10 cellular contexts compared by ENCODE assay signal in genomic region chr19:48500830-48501445, GRCh38. TPM values are rescaled to one million over a fixed set of nuclear protein-coding genes. Genes with fewer than 3 reads are reported as not detected.
DNase-seq lines count a peak whose midpoint lies in the region; ATAC-seq and TF ChIP-seq lines count a peak whose summit lies in the region.
"Had no signal": no experiment of that assay in that cellular context is flagged by ENCODE, and none has a peak within 500 bp of the region (broad histone marks: within the 10 kb centered on the region; RNA-seq: fewer than 3 reads in every experiment).

No MANE protein-coding gene starts in this region.

- CTCF ChIA-PET in CD8-positive, alpha-beta T cell (lab: Charles Lee), result interaction anchor here (1.1 to 1.8 kb wide), 5 partner anchors 11 to 234 kb away, joined by 3 to 5 read pairs (median 3); no protein-coding TSS in a partner anchor

- 57 to 58% methylated on average over 30 of the region's 30 CpGs for WGBS in ectodermal cell, 2 experiments
- WGBS in transverse colon (ENCODE audit: low coverage in 1 of 2), 2 donors, result 55% methylated on average over 29 of the region's 30 CpGs; no CpG with 5 or more reads in 1 of the 2 donors

- intact Hi-C loops in CD8-positive, alpha-beta T cell (cut with DNase I, micrococcal nuclease), result loop anchor here in 1 of 2 experiments (1.0 kb wide), 1 partner anchor 8 kb away; no protein-coding TSS in a partner anchor
- intact Hi-C loops in natural killer cell (cut with micrococcal nuclease) (no loop called here), transverse colon (cut with DNase I; ENCODE audit: low total_unique reads) (no loop called here)

- no peaks in the 10 kb centered on the region for H3K36me3 Mint-ChIP-seq in CD8-positive, alpha-beta T cell
- H3K36me3 Mint-ChIP-seq in natural killer cell, result no peaks in the 10 kb centered on the region

- no peak for TF ChIP-seq CTCF in CD8-positive, alpha-beta T cell (IDR thresholded peaks at IDR 0.05)
- TF ChIP-seq CTCF in LNCaP clone FGC (IDR thresholded peaks at IDR 0.05; ENCODE audit: control insufficient read depth, extremely low read depth, insufficient read depth) (no peak), natural killer cell (IDR thresholded peaks at IDR 0.05) (no peak), transverse colon (IDR thresholded peaks at IDR 0.05) (no peak)

- no peak overlapping the region for H3K27ac Mint-ChIP-seq in CD8-positive, alpha-beta T cell
- peak overlapping the region in 1 of 2 donors; percentile 54 for H3K27ac Mint-ChIP-seq in natural killer cell

- H3K4me3 Mint-ChIP-seq in CD8-positive, alpha-beta T cell, result peak overlapping the region; percentile 74
- H3K4me3 Mint-ChIP-seq in natural killer cell, result peak overlapping the region; percentile 37

- H3K27ac ChIP-seq in CD8-positive, alpha-beta T cell (ENCODE audit: low read depth, low read length), result no peak overlapping the region
- H3K27ac ChIP-seq in ectodermal cell (ENCODE audit: insufficient read depth, low read depth, low read length, poor library complexity, severe bottlenecking) (no peak overlapping the region), transverse colon (peak overlapping the region in 1 of 4 donors; percentile 29)

- no peaks in the 10 kb centered on the region for H3K27me3 Mint-ChIP-seq in CD8-positive, alpha-beta T cell (ENCODE audit: low read depth)
- H3K27me3 Mint-ChIP-seq in natural killer cell (ENCODE audit: low read depth in 2 of 2), result peaks cover under 1 to 18% of the 10 kb centered on the region in 2 donors

- POLR2A ChIA-PET in CD8-positive, alpha-beta T cell (lab: Charles Lee), result no interaction called here

- H3K27me3 ChIP-seq in CD8-positive, alpha-beta T cell (ENCODE audit: insufficient read depth, low read length), result no peaks in the 10 kb centered on the region
- H3K27me3 ChIP-seq in ectodermal cell (ENCODE audit: control insufficient read depth, insufficient read depth, low read length, poor library complexity, severe bottlenecking) (peaks cover under 1% of the 10 kb centered on the region), transverse colon (peaks cover 49% of the 10 kb centered on the region)

- DNase-seq in CD8-positive, alpha-beta T cell, result no peak
- DNase-seq in LNCaP clone FGC (ENCODE audit: low read depth), result no peak
- DNase-seq in natural killer cell, result no peak
- DNase-seq in transverse colon, result no peak
- no peak for DNase-seq in RKO (ENCODE audit: low spot score)

- H3K36me3 ChIP-seq in CD8-positive, alpha-beta T cell (ENCODE audit: insufficient read depth, low read length), result no peaks in the 10 kb centered on the region
- H3K36me3 ChIP-seq in ectodermal cell (ENCODE audit: control insufficient read depth, insufficient read depth, low read length), result no peaks in the 10 kb centered on the region
- no peaks in the 10 kb centered on the region for H3K36me3 ChIP-seq in transverse colon

- no peak for TF ChIP-seq POLR2A in transverse colon (IDR thresholded peaks at IDR 0.05)

- TF ChIP-seq EP300 in transverse colon (IDR thresholded peaks at IDR 0.05; ENCODE audit: low read depth), result no peak

- in situ Hi-C loops in transverse colon (cut with MboI; ENCODE audit: low pct_ligation_motif_present in 1 of 4, low pct_unique_long_range_greater_than_20kb in 1 of 4, low sequenced_read_pairs in 3 of 4), result loop anchor here in 3 of 4 donors (10.0 kb wide), 1 partner anchor 84 kb away; no protein-coding TSS in a partner anchor

- H3K9me3 Mint-ChIP-seq in CD8-positive, alpha-beta T cell, result no peaks in the 10 kb centered on the region
- H3K9me3 Mint-ChIP-seq in natural killer cell, result no peaks in the 10 kb centered on the region

- H3K9me3 ChIP-seq in CD8-positive, alpha-beta T cell (ENCODE audit: low read length), result no peaks in the 10 kb centered on the region
- no peaks in the 10 kb centered on the region for H3K9me3 ChIP-seq in ectodermal cell (ENCODE audit: control insufficient read depth, low read length)
- no peaks in the 10 kb centered on the region for H3K9me3 ChIP-seq in transverse colon

- peaks cover 16% of the 10 kb centered on the region for H3K4me1 Mint-ChIP-seq in CD8-positive, alpha-beta T cell (ENCODE audit: low read depth)
- H3K4me1 Mint-ChIP-seq in natural killer cell, result peaks cover 17 to 28% of the 10 kb centered on the region in 2 donors

- no peak overlapping the region for H3K4me3 ChIP-seq in CD8-positive, alpha-beta T cell (ENCODE audit: low read depth, low read length)
- H3K4me3 ChIP-seq in LNCaP clone FGC (ENCODE audit: low read depth, low read length), result peak overlapping the region; percentile 66
- peak overlapping the region; percentile 39 for H3K4me3 ChIP-seq in ectodermal cell (ENCODE audit: insufficient read depth, low read depth, low read length)
- H3K4me3 ChIP-seq in transverse colon, result peak overlapping the region in 2 of 4 donors; percentile 11 to 32

- H3K4me1 ChIP-seq in CD8-positive, alpha-beta T cell (ENCODE audit: insufficient read depth, low read length), result peaks cover 11% of the 10 kb centered on the region
- H3K4me1 ChIP-seq in ectodermal cell (ENCODE audit: control insufficient read depth, insufficient read depth, low read length) (peaks cover 4% of the 10 kb centered on the region), transverse colon (peaks cover 0 to 22% (median 11%) of the 10 kb centered on the region in 4 donors)

- ATAC-seq in CD8-positive, alpha-beta T cell, result no peak
- ATAC-seq in natural killer cell, result no peak
- ATAC-seq in GM19324 (IDR thresholded peaks at IDR 0.05; ENCODE audit: low FRiP score, unreplicated experiment), result no peak
- no peak for ATAC-seq in HG03457 (IDR thresholded peaks at IDR 0.05; ENCODE audit: unreplicated experiment)

RNA-seq across cellular contexts. Expression of gene LMTK3, which starts 10.7 kb away (rescaled TPM):
- 10 to 100 TPM; 13.7 to 16.9 TPM for total RNA-seq in CD8-positive, alpha-beta T cell
- polyA plus RNA-seq in ectodermal cell (2013, experiment 1 of 4), result 7.4 TPM
- polyA plus RNA-seq in ectodermal cell (2013, experiment 2 of 4), result 11.2 TPM
- 8.3 TPM for polyA plus RNA-seq in ectodermal cell (2013, experiment 3 of 4)
- polyA plus RNA-seq in ectodermal cell (2013, experiment 4 of 4), result 10.1 TPM
- total RNA-seq in natural killer cell (1 to 10 TPM in 2 of 3 donors, under 1 TPM in 1; 0.64 to 2.9 (median 1.9) TPM), transverse colon (1 to 10 TPM in 2 of 4 donors, under 1 TPM in 1, not detected in 1; 0.68 to 2.4 (median 1.1) TPM)

RNA-seq across cellular contexts. Expression of gene CYTH2, which starts 31.8 kb away (rescaled TPM):
- 10 to 100 TPM; 30.9 to 32.3 TPM for total RNA-seq in CD8-positive, alpha-beta T cell
- polyA plus RNA-seq in ectodermal cell (2013, experiment 1 of 4), result 135 TPM
- 126 TPM for polyA plus RNA-seq in ectodermal cell (2013, experiment 2 of 4)
- 104 TPM for polyA plus RNA-seq in ectodermal cell (2013, experiment 3 of 4)
- polyA plus RNA-seq in ectodermal cell (2013, experiment 4 of 4), result 116 TPM
- total RNA-seq in natural killer cell, result 10 to 100 TPM; 38.5 to 44.1 (median 39.2) TPM
- total RNA-seq in transverse colon, result 100 to 1,000 TPM in 2 of 4 donors, 10 to 100 TPM in 2; 61.1 to 410 (median 171) TPM

RNA-seq across cellular contexts. Expression of gene KCNJ14, which starts 45.6 kb away (rescaled TPM):
- total RNA-seq in CD8-positive, alpha-beta T cell, result 1 to 10 TPM; 3.7 to 3.9 TPM
- 0.59 TPM for polyA plus RNA-seq in ectodermal cell (2013, experiment 1 of 4)
- polyA plus RNA-seq in ectodermal cell (2013, experiment 2 of 4), result 0.87 TPM
- 0.27 TPM for polyA plus RNA-seq in ectodermal cell (2013, experiment 3 of 4)
- 0.61 TPM for polyA plus RNA-seq in ectodermal cell (2013, experiment 4 of 4)
- total RNA-seq in natural killer cell (1 to 10 TPM in 1 of 3 donors, under 1 TPM in 2; 0.77 to 1.2 (median 0.85) TPM), transverse colon (under 1 TPM in 2 of 4 donors, not detected in 2; 0.41 to 0.64 TPM)

RNA-seq across cellular contexts. Expression of gene SULT2B1, which starts 51.0 kb away (rescaled TPM):
- not detected for total RNA-seq in CD8-positive, alpha-beta T cell
- not detected for polyA plus RNA-seq in ectodermal cell (2013, experiment 1 of 4)
- not detected for polyA plus RNA-seq in ectodermal cell (2013, experiment 2 of 4)
- polyA plus RNA-seq in ectodermal cell (2013, experiment 3 of 4), result not detected
- not detected for polyA plus RNA-seq in ectodermal cell (2013, experiment 4 of 4)
- total RNA-seq in natural killer cell, result under 1 TPM in 1 of 3 donors, not detected in 2; 0.40 TPM
- under 1 TPM in 2 of 4 donors, not detected in 2; 0.32 to 0.41 TPM for total RNA-seq in transverse colon
- total RNA-seq: Daoy, liver had no signal

RNA-seq across cellular contexts. Expression of gene GRWD1, which starts 55.2 kb away (rescaled TPM):
- total RNA-seq in CD8-positive, alpha-beta T cell, result 10 to 100 TPM; 36.1 to 41.7 TPM
- polyA plus RNA-seq in ectodermal cell (2013, experiment 1 of 4), result 36.5 TPM
- polyA plus RNA-seq in ectodermal cell (2013, experiment 2 of 4), result 38.5 TPM
- polyA plus RNA-seq in ectodermal cell (2013, experiment 3 of 4), result 17.1 TPM
- 20.9 TPM for polyA plus RNA-seq in ectodermal cell (2013, experiment 4 of 4)
- total RNA-seq in natural killer cell (10 to 100 TPM; 14.2 to 29.0 (median 16.7) TPM), transverse colon (10 to 100 TPM in 3 of 4 donors, 1 to 10 TPM in 1; 9.4 to 49.7 (median 13.6) TPM)
